In the genomic region with DNA sequence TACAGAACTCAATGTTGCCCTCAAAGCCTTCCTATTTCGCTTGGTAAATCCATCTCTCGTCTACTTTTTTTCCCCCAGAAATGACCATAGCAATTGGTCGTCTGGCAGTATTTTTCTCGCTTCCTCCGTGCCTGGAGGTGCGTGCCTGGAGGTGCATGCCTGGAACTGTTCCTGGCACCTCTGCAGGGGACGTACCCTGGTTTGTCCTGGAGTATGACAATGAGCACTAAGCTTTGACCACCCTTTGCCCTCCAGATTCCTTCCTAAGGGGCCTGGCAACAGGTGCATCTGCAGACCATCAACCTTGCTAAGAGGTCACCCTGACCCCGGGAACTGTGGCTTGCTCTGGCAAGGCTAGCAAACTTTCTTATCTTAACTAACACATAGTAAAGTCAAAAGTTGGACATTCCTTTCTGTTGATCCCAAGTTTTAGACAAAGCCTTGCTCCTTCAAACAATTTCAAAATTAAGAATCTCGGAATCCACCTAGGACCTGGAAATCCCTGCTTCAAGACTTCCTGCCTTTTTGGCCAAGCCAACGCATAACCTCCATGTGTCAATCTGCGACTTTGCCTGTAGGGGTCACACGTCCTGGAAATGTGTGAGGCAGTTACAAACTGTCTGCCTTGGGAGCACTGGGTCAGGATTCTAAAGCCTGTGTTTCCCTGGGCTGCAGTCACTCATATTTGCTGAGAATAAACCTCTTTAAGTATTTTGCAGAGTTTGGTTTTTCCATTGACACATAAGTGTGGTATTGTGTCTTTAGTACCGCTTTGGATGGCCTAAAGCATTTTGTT, we compare ENCODE assay signal across 7 cellular contexts. TPM values are rescaled to one million over a fixed set of nuclear protein-coding genes. Genes with fewer than 3 reads are reported as not detected.
DNase-seq lines count a peak whose midpoint lies in the region; ATAC-seq and TF ChIP-seq lines count a peak whose summit lies in the region.

No MANE protein-coding gene starts in this region.

- intact Hi-C loops in transverse colon (cut with DNase I; ENCODE audit: low total_unique reads), result no loop called here

- no peak for TF ChIP-seq POLR2A in transverse colon (IDR thresholded peaks at IDR 0.05)

- no peak overlapping the region for H2AFZ ChIP-seq in DND-41 (ENCODE audit: low read depth, low read length)

- H3K36me3 ChIP-seq in DND-41 (ENCODE audit: insufficient read depth, low read length) (no peaks in the 10 kb centered on the region), WERI-Rb-1 (no peaks in the 10 kb centered on the region), right atrium auricular region (no peaks in the 10 kb centered on the region), transverse colon (no peaks in the 10 kb centered on the region)

- ATAC-seq in DND-41 (ENCODE audit: insufficient read depth, low read depth), result peak; percentile 91
- peak; percentile 86 for ATAC-seq in GM19351 (IDR thresholded peaks at IDR 0.05; ENCODE audit: unreplicated experiment)

- no peaks in the 10 kb centered on the region for H3K9me3 ChIP-seq in DND-41 (ENCODE audit: insufficient read depth, low read length, severe bottlenecking)
- no peaks in the 10 kb centered on the region for H3K9me3 ChIP-seq in WERI-Rb-1 (ENCODE audit: severe bottlenecking)
- no peaks in the 10 kb centered on the region for H3K9me3 ChIP-seq in right atrium auricular region
- no peaks in the 10 kb centered on the region for H3K9me3 ChIP-seq in transverse colon

- in situ Hi-C loops in transverse colon (cut with MboI; ENCODE audit: low pct_ligation_motif_present in 1 of 4, low pct_unique_long_range_greater_than_20kb in 1 of 4, low sequenced_read_pairs in 3 of 4), result loop anchor here in 2 of 4 donors (25.0 kb wide), 1 partner anchor 1129 kb away; no protein-coding TSS in a partner anchor

- no peak overlapping the region for H3K4me3 ChIP-seq in DND-41 (ENCODE audit: low read depth in 1 of 2, low read length in 2 of 2)
- no peak overlapping the region for H3K4me3 ChIP-seq in Jurkat, Clone E6-1 (ENCODE audit: low read length)
- no peak overlapping the region for H3K4me3 ChIP-seq in WERI-Rb-1 (ENCODE audit: low read depth, low read length)
- no peak overlapping the region for H3K4me3 ChIP-seq in right atrium auricular region
- H3K4me3 ChIP-seq in transverse colon, result no peak overlapping the region

- H3K27me3 ChIP-seq in DND-41 (ENCODE audit: insufficient read depth, low read length, poor library complexity) (peaks cover 3% of the 10 kb centered on the region), WERI-Rb-1 (ENCODE audit: insufficient read depth, low read depth, severe bottlenecking) (peaks cover 36% of the 10 kb centered on the region), right atrium auricular region (no peaks in the 10 kb centered on the region), transverse colon (peaks cover 17% of the 10 kb centered on the region)

- TF ChIP-seq EP300 in transverse colon (IDR thresholded peaks at IDR 0.05; ENCODE audit: low read depth), result no peak

- H3K79me2 ChIP-seq in DND-41 (ENCODE audit: insufficient read depth, low read length), result no peaks in the 10 kb centered on the region

- H3K27ac ChIP-seq in DND-41 (ENCODE audit: low read length) (no peak overlapping the region), WERI-Rb-1 (no peak overlapping the region), right atrium auricular region (no peak overlapping the region), transverse colon (no peak overlapping the region)

- no peaks in the 10 kb centered on the region for H4K20me1 ChIP-seq in DND-41 (ENCODE audit: insufficient read depth, low read length)

- DNase-seq in DND-41 (peak; percentile 48), WERI-Rb-1 (peak; percentile 70), right atrium auricular region (ENCODE audit: low spot score) (peak; percentile 57), transverse colon (no peak), NCI-H2171 treated with DMSO at 0.1 percent for 48 hours (lab: John Stamatoyannopoulos, UW) (no peak)
- peak; percentile 23 for DNase-seq in Jurkat, Clone E6-1 (ENCODE audit: low read depth, low spot score)

- H3K4me1 ChIP-seq in DND-41 (ENCODE audit: insufficient read depth, low read length) (no peaks in the 10 kb centered on the region), right atrium auricular region (peaks cover 0 to 3% of the 10 kb centered on the region in 2 donors), transverse colon (no peaks in the 10 kb centered on the region)

- H3K4me2 ChIP-seq in DND-41 (ENCODE audit: insufficient read depth, low read length), result no peak overlapping the region

- WGBS in transverse colon (ENCODE audit: low coverage in 1 of 2), 2 donors, result 55 to 59% methylated on average over 5 to 13 of the region's 13 CpGs

- no peak overlapping the region for H3K9ac ChIP-seq in DND-41 (ENCODE audit: low read depth, low read length)

- TF ChIP-seq CTCF in DND-41 (IDR thresholded peaks at IDR 0.05; ENCODE audit: borderline replicate concordance, extremely low read depth, low read length, poor library complexity, severe bottlenecking) (peak; percentile 79), WERI-Rb-1 (IDR thresholded peaks at IDR 0.05; ENCODE audit: low read depth, low read length) (peak; percentile 95), right atrium auricular region (IDR thresholded peaks at IDR 0.05) (peak in 1 of 2 donors; percentile 64), transverse colon (IDR thresholded peaks at IDR 0.05) (peak; percentile 42 to 50 (median 48))

RNA-seq across cellular contexts. Expression of a gene that starts 28.8 kb away (rescaled TPM):
- 48.1 TPM for polyA plus RNA-seq in Jurkat, Clone E6-1 (2012; ENCODE audit: insufficient read depth, insufficient read length)
- total RNA-seq in right atrium auricular region (10 to 100 TPM in 1 of 2 donors, 1 to 10 TPM in 1; 9.8 to 14.7 TPM), transverse colon (10 to 100 TPM; 23.3 to 43.6 (median 30.0) TPM)

Comparison
In these comparisons a context has a peak if more than half of its experiments do, and no peak if none do; other contexts are left out.
1. DNase-seq: peak in DND-41 (single experiment), Jurkat, Clone E6-1 (single experiment), WERI-Rb-1 (single experiment) and right atrium auricular region (single experiment); none in transverse colon (single experiment) and NCI-H2171 treated with DMSO at 0.1 percent for 48 hours (single experiment).